In the genomic region with DNA sequence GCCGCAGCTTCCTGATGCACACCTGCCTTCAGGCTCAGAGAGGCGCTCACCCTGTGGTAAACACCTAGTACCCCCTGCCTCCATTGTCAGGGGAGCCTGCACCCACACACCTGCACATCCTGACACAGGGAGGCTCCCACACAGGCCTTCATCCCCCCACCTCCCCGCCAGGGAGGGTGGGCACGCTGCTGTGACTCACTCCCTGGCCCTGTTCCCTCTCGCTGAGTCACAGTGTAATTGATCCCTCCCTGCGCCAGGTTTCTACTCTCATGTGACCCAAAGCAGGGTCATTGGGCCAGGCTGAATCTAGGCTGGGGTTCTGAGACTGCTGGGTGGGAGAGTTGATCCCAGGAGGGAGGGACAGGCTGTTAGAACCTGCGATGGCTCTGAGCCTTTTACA, we compare ENCODE assay signal across 20 cellular contexts. TPM values are rescaled to one million over a fixed set of nuclear protein-coding genes. Genes with fewer than 3 reads are reported as not detected.
DNase-seq lines count a peak whose midpoint lies in the region; ATAC-seq and TF ChIP-seq lines count a peak whose summit lies in the region.
"Had no signal": no experiment of that assay in that cellular context is flagged by ENCODE, and none has a peak within 500 bp of the region (broad histone marks: within the 10 kb centered on the region; RNA-seq: fewer than 3 reads in every experiment).

No MANE protein-coding gene starts in this region.

- no peak overlapping the region for H3K4me3 Mint-ChIP-seq in Calu3 (ENCODE audit: low read depth, unreplicated experiment)
- H3K4me3 Mint-ChIP-seq in stimulated activated effector memory CD8-positive, alpha-beta T cell treated with anti-CD3 and anti-CD28 coated beads, Interleukin-12 subunit alpha, Interleukin-12 subunit beta, amount 100 ng/mL, for 72 hours, result no peak overlapping the region
- H3K4me3 Mint-ChIP-seq: activated naive CD8-positive, alpha-beta T cell treated with anti-CD3 and anti-CD28 coated beads for 36 hours; memory B cell; naive B cell; stimulated activated naive CD8-positive, alpha-beta T cell treated with anti-CD3 and anti-CD28 coated beads, Interleukin-15, amount 100 ng/mL, for 72 hours had no signal

- CTCF ChIA-PET in Calu3 (lab: Charles Lee) (no interaction called here), RWPE1 (lab: Yijun Ruan, JAX) (no interaction called here)

- no peak overlapping the region for H3K27ac ChIP-seq in RWPE1
- H3K27ac ChIP-seq: hepatocyte had no signal

- H3K27me3 Mint-ChIP-seq in Calu3 (ENCODE audit: unreplicated experiment), result peaks cover 50% of the 10 kb centered on the region

- H3K9me3 Mint-ChIP-seq in Calu3 (ENCODE audit: low read depth, unreplicated experiment), result no peaks in the 10 kb centered on the region
- no peaks in the 10 kb centered on the region for H3K9me3 Mint-ChIP-seq in stimulated activated effector memory CD8-positive, alpha-beta T cell treated with anti-CD3 and anti-CD28 coated beads, Interleukin-12 subunit alpha, Interleukin-12 subunit beta, amount 100 ng/mL, for 72 hours
- H3K9me3 Mint-ChIP-seq: activated naive CD8-positive, alpha-beta T cell treated with anti-CD3 and anti-CD28 coated beads for 36 hours; memory B cell; naive B cell; stimulated activated naive CD8-positive, alpha-beta T cell treated with anti-CD3 and anti-CD28 coated beads, Interleukin-15, amount 100 ng/mL, for 72 hours had no signal

- BruUV-seq in Calu3 (replicated peaks; lab: Mats Ljungman, UMichigan), result no TSS peak

- no peak for ATAC-seq in stimulated activated effector memory CD8-positive, alpha-beta T cell treated with anti-CD3 and anti-CD28 coated beads, Interleukin-12 subunit alpha, Interleukin-12 subunit beta, amount 100 ng/mL, for 72 hours
- ATAC-seq: stimulated activated naive CD8-positive, alpha-beta T cell treated with anti-CD3 and anti-CD28 coated beads, Interleukin-15, amount 100 ng/mL, for 72 hours had no signal

- no peaks in the 10 kb centered on the region for H3K4me1 Mint-ChIP-seq in Calu3 (ENCODE audit: low read depth, unreplicated experiment)
- no peaks in the 10 kb centered on the region for H3K4me1 Mint-ChIP-seq in stimulated activated effector memory CD8-positive, alpha-beta T cell treated with anti-CD3 and anti-CD28 coated beads, Interleukin-12 subunit alpha, Interleukin-12 subunit beta, amount 100 ng/mL, for 72 hours
- H3K4me1 Mint-ChIP-seq: memory B cell; naive B cell; stimulated activated naive CD8-positive, alpha-beta T cell treated with anti-CD3 and anti-CD28 coated beads, Interleukin-15, amount 100 ng/mL, for 72 hours had no signal

- POLR2A ChIA-PET in RWPE1 (lab: Yijun Ruan, JAX; ENCODE audit: low non-redundant PET), result no interaction called here

- TF ChIP-seq CTCF in Calu3 (IDR thresholded peaks at IDR 0.05; ENCODE audit: unreplicated experiment) (no peak), RWPE1 (conservative IDR thresholded peaks at IDR 0.05; ENCODE audit: low read depth) (no peak)

- H3K36me3 Mint-ChIP-seq in Calu3 (ENCODE audit: insufficient read depth, unreplicated experiment), result no peaks in the 10 kb centered on the region
- H3K36me3 Mint-ChIP-seq in stimulated activated effector memory CD8-positive, alpha-beta T cell treated with anti-CD3 and anti-CD28 coated beads, Interleukin-12 subunit alpha, Interleukin-12 subunit beta, amount 100 ng/mL, for 72 hours, result no peaks in the 10 kb centered on the region
- H3K36me3 Mint-ChIP-seq: activated naive CD8-positive, alpha-beta T cell treated with anti-CD3 and anti-CD28 coated beads for 36 hours; memory B cell had no signal

- intact Hi-C loops in Calu3 (cut with micrococcal nuclease; ENCODE audit: unreplicated experiment), result loop anchor here (10.0 kb wide), 1 partner anchor 91 kb away; no protein-coding TSS in a partner anchor

- H3K27ac Mint-ChIP-seq in Calu3 (ENCODE audit: unreplicated experiment), result no peak overlapping the region
- no peak overlapping the region for H3K27ac Mint-ChIP-seq in stimulated activated effector memory CD8-positive, alpha-beta T cell treated with anti-CD3 and anti-CD28 coated beads, Interleukin-12 subunit alpha, Interleukin-12 subunit beta, amount 100 ng/mL, for 72 hours
- H3K27ac Mint-ChIP-seq: activated naive CD8-positive, alpha-beta T cell treated with anti-CD3 and anti-CD28 coated beads for 36 hours; memory B cell; naive B cell; stimulated activated naive CD8-positive, alpha-beta T cell treated with anti-CD3 and anti-CD28 coated beads, Interleukin-15, amount 100 ng/mL, for 72 hours had no signal

- DNase-seq in Calu3 (peak; percentile 55), HK-2 (ENCODE audit: unreplicated experiment) (peak; percentile 28), RWPE1 (ENCODE audit: low spot score) (peak; percentile 32), kidney glomerular epithelial cell (lab: John Stamatoyannopoulos, UW) (peak; percentile 12), GF-D8 (lab: John Stamatoyannopoulos, UW) (no peak), retina (no peak)
- DNase-seq in stimulated activated effector memory CD8-positive, alpha-beta T cell treated with anti-CD3 and anti-CD28 coated beads, Interleukin-12 subunit alpha, Interleukin-12 subunit beta, amount 100 ng/mL, for 72 hours (ENCODE audit: low spot score in 2 of 2), result no peak
- DNase-seq: activated CD4-positive, CD25-positive, alpha-beta regulatory T cell treated with anti-CD3 and anti-CD28 coated beads, Interleukin-2, amount 50 U/mL, for 72 hours; activated CD8-positive, alpha-beta memory T cell treated with anti-CD3 and anti-CD28 coated beads for 24 hours; activated naive CD8-positive, alpha-beta T cell treated with anti-CD3 and anti-CD28 coated beads for 36 hours; COR-L47; GDM1; naive B cell; NCI-H1417; RPMI8226; stimulated activated naive CD8-positive, alpha-beta T cell treated with anti-CD3 and anti-CD28 coated beads, Interleukin-15, amount 100 ng/mL, for 72 hours; trophoblast cell had no signal

RNA-seq across cellular contexts. Expression of gene CELF4, which starts 8.5 kb away (rescaled TPM):
- total RNA-seq in Calu3 (2022), result 5.8 and 7.8 TPM in 2 replicates
- total RNA-seq: activated naive CD8-positive, alpha-beta T cell treated with anti-CD3 and anti-CD28 coated beads for 36 hours; osteoblast had no signal

Comparison
In these comparisons a context has a peak if more than half of its experiments do, and no peak if none do; other contexts are left out.
1. DNase-seq: peak in Calu3 (single experiment), HK-2 (single experiment), RWPE1 (single experiment) and kidney glomerular epithelial cell (single experiment); none in GF-D8 (single experiment), retina (single experiment) and stimulated activated effector memory CD8-positive, alpha-beta T cell treated with anti-CD3 and anti-CD28 coated beads, Interleukin-12 subunit alpha, Interleukin-12 subunit beta, amount 100 ng/mL, for 72 hours (0 of 2).